In the genomic region with DNA sequence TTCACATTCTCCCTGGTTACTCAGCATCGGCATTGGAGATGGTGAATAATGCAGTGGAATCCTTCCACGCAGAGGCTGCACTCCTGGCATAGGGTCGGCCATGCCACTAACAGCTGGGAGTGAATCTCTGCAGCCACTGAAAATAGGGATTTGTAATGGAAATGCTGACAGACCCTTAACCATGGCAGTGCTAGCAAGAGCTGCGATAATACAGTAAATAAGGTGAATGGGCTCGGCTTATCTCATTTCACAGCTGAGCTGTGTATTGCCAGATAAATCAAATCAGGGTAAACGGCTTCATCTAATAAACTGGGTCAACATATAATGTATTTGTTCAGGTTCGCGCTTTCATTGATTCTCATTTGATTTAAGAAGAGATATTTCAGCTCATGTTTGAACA, we compare ENCODE assay signal across 18 cellular contexts.
"Had no signal": no experiment of that assay in that cellular context is flagged by ENCODE, and none has a peak within 500 bp of the region (broad histone marks: within the 10 kb centered on the region; RNA-seq: fewer than 3 reads in every experiment).

No MANE protein-coding gene starts in this region.

- ATAC-seq: effector memory CD8-positive, alpha-beta T cell; esophagus mucosa; left cardiac atrium; sciatic nerve; stimulated activated memory B cell treated with anti-CD40 and anti-IgM and Interleukin-4, amounts not matched to agents 10 μg/mL and 1 μg/mL and 100 μg/mL, for 72 hours had no signal

- H3K27me3 ChIP-seq: tibial nerve had no signal

- H3K27ac ChIP-seq: parathyroid adenoma, stomach, suprapubic skin, tibial nerve had no signal

- H3K4me1 ChIP-seq: parathyroid adenoma, stomach, suprapubic skin, tibial nerve had no signal

- H3K36me3 Mint-ChIP-seq: activated naive CD8-positive, alpha-beta T cell treated with anti-CD3 and anti-CD28 coated beads for 36 hours; natural killer cell treated with Interleukin-12 subunit alpha and Interleukin-12 subunit beta and Interleukin-15 and Interleukin-18, amount 100 ng/mL, for 72 hours; stimulated activated memory B cell treated with anti-CD40 and anti-IgM and Interleukin-4, amounts not matched to agents 10 μg/mL and 1 μg/mL and 100 μg/mL, for 72 hours had no signal

- DNase-seq: activated naive CD8-positive, alpha-beta T cell treated with anti-CD3 and anti-CD28 coated beads for 36 hours; activated T-cell treated with anti-CD3 and anti-CD28 coated beads, Interleukin-2, amount 50 U/mL, for 1 hour; central memory CD4-positive, alpha-beta T cell; effector memory CD8-positive, alpha-beta T cell; head of caudate nucleus; left cardiac atrium; nucleus accumbens; small intestine; stimulated activated CD4-positive, alpha-beta T cell treated with anti-CD3 and anti-CD28 coated beads, Interleukin-15, amount 100 ng/mL, for 24 hours; stomach had no signal

- H3K9me3 ChIP-seq: suprapubic skin had no signal

- H3K36me3 ChIP-seq: stomach, suprapubic skin, tibial nerve had no signal

- H3K27ac Mint-ChIP-seq: activated naive CD8-positive, alpha-beta T cell treated with anti-CD3 and anti-CD28 coated beads for 36 hours; activated T-helper 2 cell treated with anti-CD3 and anti-CD28 coated beads, Interferon-gamma antibody, Interleukin-2, Interleukin-4, amounts not matched to agents 10 μg/mL and 5 μg/mL and 100 μg/mL, durations not matched to agents 14 hours and 24 hours and 36 hours; effector memory CD8-positive, alpha-beta T cell; natural killer cell treated with Interleukin-12 subunit alpha and Interleukin-12 subunit beta and Interleukin-15 and Interleukin-18, amount 100 ng/mL, for 72 hours; stimulated activated memory B cell treated with anti-CD40 and anti-IgM and Interleukin-4, amounts not matched to agents 10 μg/mL and 1 μg/mL and 100 μg/mL, for 72 hours had no signal

- H3K4me3 ChIP-seq: stomach, suprapubic skin, tibial nerve had no signal

- H3K4me3 Mint-ChIP-seq: activated naive CD8-positive, alpha-beta T cell treated with anti-CD3 and anti-CD28 coated beads for 36 hours; effector memory CD8-positive, alpha-beta T cell; natural killer cell treated with Interleukin-12 subunit alpha and Interleukin-12 subunit beta and Interleukin-15 and Interleukin-18, amount 100 ng/mL, for 72 hours; stimulated activated memory B cell treated with anti-CD40 and anti-IgM and Interleukin-4, amounts not matched to agents 10 μg/mL and 1 μg/mL and 100 μg/mL, for 72 hours had no signal

- H3K4me1 Mint-ChIP-seq: activated naive CD8-positive, alpha-beta T cell treated with anti-CD3 and anti-CD28 coated beads for 36 hours; stimulated activated memory B cell treated with anti-CD40 and anti-IgM and Interleukin-4, amounts not matched to agents 10 μg/mL and 1 μg/mL and 100 μg/mL, for 72 hours had no signal

- H3K9me3 Mint-ChIP-seq: activated naive CD8-positive, alpha-beta T cell treated with anti-CD3 and anti-CD28 coated beads for 36 hours; activated T-helper 2 cell treated with anti-CD3 and anti-CD28 coated beads, Interferon-gamma antibody, Interleukin-2, Interleukin-4, amounts not matched to agents 10 μg/mL and 5 μg/mL and 100 μg/mL, durations not matched to agents 14 hours and 24 hours and 36 hours; natural killer cell treated with Interleukin-12 subunit alpha and Interleukin-12 subunit beta and Interleukin-15 and Interleukin-18, amount 100 ng/mL, for 72 hours had no signal
